In genomic region chr2:228846161-228846560, GRCh38 we compare ENCODE assay signal across 14 cellular contexts.
DNase-seq lines count a peak whose midpoint lies in the region; ATAC-seq lines count a peak whose summit lies in the region.
"Had no signal": no experiment of that assay in that cellular context is flagged by ENCODE, and none has a peak within 500 bp of the region (broad histone marks: within the 10 kb centered on the region; RNA-seq: fewer than 3 reads in every experiment).

No MANE protein-coding gene starts in this region.

- no peak overlapping the region for H3K9ac ChIP-seq in adipocyte (ENCODE audit: low read length)

- ATAC-seq in Right ventricle myocardium inferior (peak; percentile 63), left ventricle myocardium superior (peak; percentile 54), sciatic nerve (peak; percentile 24), HG03280 (IDR thresholded peaks at IDR 0.05; ENCODE audit: unreplicated experiment) (no peak)
- ATAC-seq: A549, GM23338 had no signal

- H3K4me1 ChIP-seq in adipocyte (ENCODE audit: control insufficient read depth, insufficient read depth, low read length) = peaks cover 14% of the 10 kb centered on the region
- H3K4me1 ChIP-seq: A549, Caco-2 had no signal

- H3K4me3 ChIP-seq in adipocyte (ENCODE audit: low read length) = no peak overlapping the region
- H3K4me3 ChIP-seq: A549, GM23338 had no signal

- H3K27me3 ChIP-seq in adipocyte (replicated peaks; ENCODE audit: control insufficient read depth, insufficient read depth, low read length) = no peaks in the 10 kb centered on the region

- DNase-seq in Right ventricle myocardium inferior (ENCODE audit: missing footprints) = no peak
- no peak for DNase-seq in cardiac septum (ENCODE audit: low spot score)
- DNase-seq in adipocyte (ENCODE audit: low read depth) = peak; percentile 82
- DNase-seq in left ventricle myocardium superior = no peak
- DNase-seq in sciatic nerve (ENCODE audit: low spot score) = no peak
- no peak for DNase-seq in SKM-1 treated with dmso at 0.1 percent for 144 hours (lab: John Stamatoyannopoulos, UW; ENCODE audit: unreplicated experiment)
- DNase-seq in UCSD-AML1 (lab: John Stamatoyannopoulos, UW; ENCODE audit: unreplicated experiment) = no peak
- DNase-seq: AML-193; Caco-2; CD4-positive, alpha-beta T cell; HCEC 1CT had no signal

- H3K9me3 ChIP-seq in adipocyte (ENCODE audit: control insufficient read depth, low read length) = no peaks in the 10 kb centered on the region
- H3K9me3 ChIP-seq: A549, Caco-2 had no signal

- H3K36me3 ChIP-seq in adipocyte (ENCODE audit: control insufficient read depth, insufficient read depth, low read length, severe bottlenecking) = no peaks in the 10 kb centered on the region

- intact Hi-C loops in Right ventricle myocardium inferior (cut with DNase I) = no loop called here
- intact Hi-C loops in cardiac septum (cut with DNase I) = no loop called here
- intact Hi-C loops in left ventricle myocardium superior (cut with micrococcal nuclease) = no loop called here
- intact Hi-C loops in sciatic nerve (cut with DNase I) = no loop called here
